ENCODE assay signal across 1 cellular context in the genomic region with DNA sequence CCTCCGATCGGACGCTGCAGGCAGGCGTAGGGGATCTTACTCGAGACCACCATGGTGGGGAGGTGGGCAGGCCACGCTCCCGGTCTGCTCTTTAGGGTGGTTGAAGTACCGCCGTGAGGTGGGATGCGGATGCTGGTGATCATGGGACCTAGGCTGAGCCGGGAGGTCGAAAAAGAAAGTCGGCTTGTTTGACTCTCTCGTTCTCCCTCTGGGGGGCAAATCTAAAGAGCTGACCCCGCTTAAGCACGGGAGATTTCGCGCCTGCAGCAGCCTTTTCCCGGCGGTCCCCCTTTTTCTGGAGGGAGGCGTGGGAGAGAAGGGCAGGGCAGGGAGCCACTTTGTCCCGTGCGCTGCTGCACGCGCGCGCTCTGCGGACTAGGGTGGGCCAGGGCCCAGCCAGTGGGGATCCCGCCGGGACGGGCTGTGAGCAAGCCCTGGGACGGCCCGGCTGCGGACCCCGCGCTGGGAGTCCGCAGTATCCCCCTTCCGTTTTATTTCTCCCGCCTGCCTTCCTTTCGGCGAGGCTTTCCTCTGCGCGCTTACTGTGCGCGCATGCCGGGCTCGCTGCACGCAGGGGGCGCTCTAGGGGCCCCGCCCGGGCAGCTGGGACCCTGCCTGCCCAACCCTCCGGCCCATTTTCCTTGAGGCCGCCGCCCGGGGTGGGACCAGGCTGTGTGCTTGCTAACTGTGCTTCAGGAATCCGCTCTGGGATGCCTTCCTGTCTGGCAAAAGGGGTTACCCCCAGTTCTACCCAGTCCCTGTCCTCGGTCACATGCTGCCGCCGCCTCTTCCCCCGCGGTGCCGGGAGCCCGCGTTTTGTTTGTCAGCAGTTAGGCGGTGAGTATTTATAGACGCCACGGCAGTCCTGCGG.
TF ChIP-seq lines count a peak whose summit lies in the region.

No MANE protein-coding gene starts in this region.

TF ChIP-seq in HEK293, 187 proteins besides CTCF, POLR2A, EP300 and RAD21 (continued from another document):
- TF ChIP-seq, protein P1, sequence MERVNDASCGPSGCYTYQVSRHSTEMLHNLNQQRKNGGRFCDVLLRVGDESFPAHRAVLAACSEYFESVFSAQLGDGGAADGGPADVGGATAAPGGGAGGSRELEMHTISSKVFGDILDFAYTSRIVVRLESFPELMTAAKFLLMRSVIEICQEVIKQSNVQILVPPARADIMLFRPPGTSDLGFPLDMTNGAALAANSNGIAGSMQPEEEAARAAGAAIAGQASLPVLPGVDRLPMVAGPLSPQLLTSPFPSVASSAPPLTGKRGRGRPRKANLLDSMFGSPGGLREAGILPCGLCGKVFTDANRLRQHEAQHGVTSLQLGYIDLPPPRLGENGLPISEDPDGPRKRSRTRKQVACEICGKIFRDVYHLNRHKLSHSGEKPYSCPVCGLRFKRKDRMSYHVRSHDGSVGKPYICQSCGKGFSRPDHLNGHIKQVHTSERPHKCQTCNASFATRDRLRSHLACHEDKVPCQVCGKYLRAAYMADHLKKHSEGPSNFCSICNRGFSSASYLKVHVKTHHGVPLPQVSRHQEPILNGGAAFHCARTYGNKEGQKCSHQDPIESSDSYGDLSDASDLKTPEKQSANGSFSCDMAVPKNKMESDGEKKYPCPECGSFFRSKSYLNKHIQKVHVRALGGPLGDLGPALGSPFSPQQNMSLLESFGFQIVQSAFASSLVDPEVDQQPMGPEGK (tag by site-specific recombination; IDR thresholded peaks at IDR 0.05), result peak; percentile 78
- TF ChIP-seq ZBTB20 (tag by site-specific recombination; IDR thresholded peaks at IDR 0.05) (peak; percentile 67), ZNF777 (tag by site-specific recombination; IDR thresholded peaks at IDR 0.05; ENCODE audit: borderline replicate concordance) (no peak), ZNF654 (tag by site-specific recombination; IDR thresholded peaks at IDR 0.05; ENCODE audit: low read depth) (no peak), ZNF792 (tag by site-specific recombination; IDR thresholded peaks at IDR 0.05) (no peak), ZNF24 (tag by site-specific recombination; IDR thresholded peaks at IDR 0.05) (peak; percentile 16; the same call in 1 of the 2 replicates), ZNF311 (tag by site-specific recombination; IDR thresholded peaks at IDR 0.05; ENCODE audit: borderline replicate concordance) (no peak), GLIS1 (tag by site-specific recombination; IDR thresholded peaks at IDR 0.05) (peak; percentile 33), ZNF791 (tag by site-specific recombination; IDR thresholded peaks at IDR 0.05) (no peak), HOXD13 (CRISPR knock-in tag; IDR thresholded peaks at IDR 0.05; ENCODE audit: borderline replicate concordance) (no peak), ZNF549 (tag by site-specific recombination; IDR thresholded peaks at IDR 0.05) (no peak), BCL11A (tag by site-specific recombination; IDR thresholded peaks at IDR 0.05; ENCODE audit: low read depth) (no peak), ZNF626 (tag by site-specific recombination; IDR thresholded peaks at IDR 0.05) (no peak), KLF7 (tag by site-specific recombination; IDR thresholded peaks at IDR 0.05; ENCODE audit: borderline replicate concordance) (no peak), GLIS2 (tag by site-specific recombination; IDR thresholded peaks at IDR 0.05) (peak; percentile 88), ZNF138 (tag by site-specific recombination; IDR thresholded peaks at IDR 0.05; ENCODE audit: borderline replicate concordance) (no peak), YY2 (tag by site-specific recombination; IDR thresholded peaks at IDR 0.05) (no peak), ZNF140 (tag by site-specific recombination; IDR thresholded peaks at IDR 0.05) (no peak), ZNF600 (tag by site-specific recombination; IDR thresholded peaks at IDR 0.05) (no peak), ZFP69B (tag by site-specific recombination; IDR thresholded peaks at IDR 0.05) (peak; percentile 82), TRIM28 (IDR thresholded peaks at IDR 0.05; ENCODE audit: borderline replicate concordance, low read length) (no peak), ZNF114 (tag by site-specific recombination; IDR thresholded peaks at IDR 0.05) (no peak), ZNF350 (tag by site-specific recombination; IDR thresholded peaks at IDR 0.05) (no peak), ZNF530 (tag by site-specific recombination; IDR thresholded peaks at IDR 0.05; ENCODE audit: low read depth) (no peak), ZNF510 (tag by site-specific recombination; IDR thresholded peaks at IDR 0.05; ENCODE audit: insufficient replicate concordance) (no peak), ZNF701 (tag by site-specific recombination; IDR thresholded peaks at IDR 0.05) (no peak), GLI4 (tag by site-specific recombination; IDR thresholded peaks at IDR 0.05) (no peak)
- TF ChIP-seq, protein P2, sequence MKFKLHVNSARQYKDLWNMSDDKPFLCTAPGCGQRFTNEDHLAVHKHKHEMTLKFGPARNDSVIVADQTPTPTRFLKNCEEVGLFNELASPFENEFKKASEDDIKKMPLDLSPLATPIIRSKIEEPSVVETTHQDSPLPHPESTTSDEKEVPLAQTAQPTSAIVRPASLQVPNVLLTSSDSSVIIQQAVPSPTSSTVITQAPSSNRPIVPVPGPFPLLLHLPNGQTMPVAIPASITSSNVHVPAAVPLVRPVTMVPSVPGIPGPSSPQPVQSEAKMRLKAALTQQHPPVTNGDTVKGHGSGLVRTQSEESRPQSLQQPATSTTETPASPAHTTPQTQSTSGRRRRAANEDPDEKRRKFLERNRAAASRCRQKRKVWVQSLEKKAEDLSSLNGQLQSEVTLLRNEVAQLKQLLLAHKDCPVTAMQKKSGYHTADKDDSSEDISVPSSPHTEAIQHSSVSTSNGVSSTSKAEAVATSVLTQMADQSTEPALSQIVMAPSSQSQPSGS (tag by site-specific recombination; IDR thresholded peaks at IDR 0.05; ENCODE audit: low read depth), result no peak
- TF ChIP-seq, protein P3, sequence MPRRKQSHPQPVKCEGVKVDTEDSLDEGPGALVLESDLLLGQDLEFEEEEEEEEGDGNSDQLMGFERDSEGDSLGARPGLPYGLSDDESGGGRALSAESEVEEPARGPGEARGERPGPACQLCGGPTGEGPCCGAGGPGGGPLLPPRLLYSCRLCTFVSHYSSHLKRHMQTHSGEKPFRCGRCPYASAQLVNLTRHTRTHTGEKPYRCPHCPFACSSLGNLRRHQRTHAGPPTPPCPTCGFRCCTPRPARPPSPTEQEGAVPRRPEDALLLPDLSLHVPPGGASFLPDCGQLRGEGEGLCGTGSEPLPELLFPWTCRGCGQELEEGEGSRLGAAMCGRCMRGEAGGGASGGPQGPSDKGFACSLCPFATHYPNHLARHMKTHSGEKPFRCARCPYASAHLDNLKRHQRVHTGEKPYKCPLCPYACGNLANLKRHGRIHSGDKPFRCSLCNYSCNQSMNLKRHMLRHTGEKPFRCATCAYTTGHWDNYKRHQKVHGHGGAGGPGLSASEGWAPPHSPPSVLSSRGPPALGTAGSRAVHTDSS (tag by site-specific recombination; IDR thresholded peaks at IDR 0.05), result no peak
- TF ChIP-seq, protein P4, sequence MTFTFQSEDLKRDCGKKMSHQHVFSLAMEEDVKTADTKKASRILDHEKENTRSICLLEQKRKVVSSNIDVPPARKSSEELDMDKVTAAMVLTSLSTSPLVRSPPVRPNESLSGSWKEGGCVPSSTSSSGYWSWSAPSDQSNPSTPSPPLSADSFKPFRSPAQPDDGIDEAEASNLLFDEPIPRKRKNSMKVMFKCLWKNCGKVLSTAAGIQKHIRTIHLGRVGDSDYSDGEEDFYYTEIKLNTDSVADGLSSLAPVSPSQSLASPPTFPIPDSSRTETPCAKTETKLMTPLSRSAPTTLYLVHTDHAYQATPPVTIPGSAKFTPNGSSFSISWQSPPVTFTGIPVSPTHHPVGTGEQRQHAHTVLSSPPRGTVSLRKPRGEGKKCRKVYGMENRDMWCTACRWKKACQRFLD (tag by site-specific recombination; IDR thresholded peaks at IDR 0.05), result no peak
- TF ChIP-seq, protein P5, sequence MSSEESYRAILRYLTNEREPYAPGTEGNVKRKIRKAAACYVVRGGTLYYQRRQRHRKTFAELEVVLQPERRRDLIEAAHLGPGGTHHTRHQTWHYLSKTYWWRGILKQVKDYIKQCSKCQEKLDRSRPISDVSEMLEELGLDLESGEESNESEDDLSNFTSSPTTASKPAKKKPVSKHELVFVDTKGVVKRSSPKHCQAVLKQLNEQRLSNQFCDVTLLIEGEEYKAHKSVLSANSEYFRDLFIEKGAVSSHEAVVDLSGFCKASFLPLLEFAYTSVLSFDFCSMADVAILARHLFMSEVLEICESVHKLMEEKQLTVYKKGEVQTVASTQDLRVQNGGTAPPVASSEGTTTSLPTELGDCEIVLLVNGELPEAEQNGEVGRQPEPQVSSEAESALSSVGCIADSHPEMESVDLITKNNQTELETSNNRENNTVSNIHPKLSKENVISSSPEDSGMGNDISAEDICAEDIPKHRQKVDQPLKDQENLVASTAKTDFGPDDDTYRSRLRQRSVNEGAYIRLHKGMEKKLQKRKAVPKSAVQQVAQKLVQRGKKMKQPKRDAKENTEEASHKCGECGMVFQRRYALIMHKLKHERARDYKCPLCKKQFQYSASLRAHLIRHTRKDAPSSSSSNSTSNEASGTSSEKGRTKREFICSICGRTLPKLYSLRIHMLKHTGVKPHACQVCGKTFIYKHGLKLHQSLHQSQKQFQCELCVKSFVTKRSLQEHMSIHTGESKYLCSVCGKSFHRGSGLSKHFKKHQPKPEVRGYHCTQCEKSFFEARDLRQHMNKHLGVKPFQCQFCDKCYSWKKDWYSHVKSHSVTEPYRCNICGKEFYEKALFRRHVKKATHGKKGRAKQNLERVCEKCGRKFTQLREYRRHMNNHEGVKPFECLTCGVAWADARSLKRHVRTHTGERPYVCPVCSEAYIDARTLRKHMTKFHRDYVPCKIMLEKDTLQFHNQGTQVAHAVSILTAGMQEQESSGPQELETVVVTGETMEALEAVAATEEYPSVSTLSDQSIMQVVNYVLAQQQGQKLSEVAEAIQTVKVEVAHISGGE (tag by site-specific recombination; conservative IDR thresholded peaks at IDR 0.05; ENCODE audit: low read depth), result 0 out of 2 replicates have a peak, but pooled peaks have one; percentile 18
- TF ChIP-seq, protein P6, sequence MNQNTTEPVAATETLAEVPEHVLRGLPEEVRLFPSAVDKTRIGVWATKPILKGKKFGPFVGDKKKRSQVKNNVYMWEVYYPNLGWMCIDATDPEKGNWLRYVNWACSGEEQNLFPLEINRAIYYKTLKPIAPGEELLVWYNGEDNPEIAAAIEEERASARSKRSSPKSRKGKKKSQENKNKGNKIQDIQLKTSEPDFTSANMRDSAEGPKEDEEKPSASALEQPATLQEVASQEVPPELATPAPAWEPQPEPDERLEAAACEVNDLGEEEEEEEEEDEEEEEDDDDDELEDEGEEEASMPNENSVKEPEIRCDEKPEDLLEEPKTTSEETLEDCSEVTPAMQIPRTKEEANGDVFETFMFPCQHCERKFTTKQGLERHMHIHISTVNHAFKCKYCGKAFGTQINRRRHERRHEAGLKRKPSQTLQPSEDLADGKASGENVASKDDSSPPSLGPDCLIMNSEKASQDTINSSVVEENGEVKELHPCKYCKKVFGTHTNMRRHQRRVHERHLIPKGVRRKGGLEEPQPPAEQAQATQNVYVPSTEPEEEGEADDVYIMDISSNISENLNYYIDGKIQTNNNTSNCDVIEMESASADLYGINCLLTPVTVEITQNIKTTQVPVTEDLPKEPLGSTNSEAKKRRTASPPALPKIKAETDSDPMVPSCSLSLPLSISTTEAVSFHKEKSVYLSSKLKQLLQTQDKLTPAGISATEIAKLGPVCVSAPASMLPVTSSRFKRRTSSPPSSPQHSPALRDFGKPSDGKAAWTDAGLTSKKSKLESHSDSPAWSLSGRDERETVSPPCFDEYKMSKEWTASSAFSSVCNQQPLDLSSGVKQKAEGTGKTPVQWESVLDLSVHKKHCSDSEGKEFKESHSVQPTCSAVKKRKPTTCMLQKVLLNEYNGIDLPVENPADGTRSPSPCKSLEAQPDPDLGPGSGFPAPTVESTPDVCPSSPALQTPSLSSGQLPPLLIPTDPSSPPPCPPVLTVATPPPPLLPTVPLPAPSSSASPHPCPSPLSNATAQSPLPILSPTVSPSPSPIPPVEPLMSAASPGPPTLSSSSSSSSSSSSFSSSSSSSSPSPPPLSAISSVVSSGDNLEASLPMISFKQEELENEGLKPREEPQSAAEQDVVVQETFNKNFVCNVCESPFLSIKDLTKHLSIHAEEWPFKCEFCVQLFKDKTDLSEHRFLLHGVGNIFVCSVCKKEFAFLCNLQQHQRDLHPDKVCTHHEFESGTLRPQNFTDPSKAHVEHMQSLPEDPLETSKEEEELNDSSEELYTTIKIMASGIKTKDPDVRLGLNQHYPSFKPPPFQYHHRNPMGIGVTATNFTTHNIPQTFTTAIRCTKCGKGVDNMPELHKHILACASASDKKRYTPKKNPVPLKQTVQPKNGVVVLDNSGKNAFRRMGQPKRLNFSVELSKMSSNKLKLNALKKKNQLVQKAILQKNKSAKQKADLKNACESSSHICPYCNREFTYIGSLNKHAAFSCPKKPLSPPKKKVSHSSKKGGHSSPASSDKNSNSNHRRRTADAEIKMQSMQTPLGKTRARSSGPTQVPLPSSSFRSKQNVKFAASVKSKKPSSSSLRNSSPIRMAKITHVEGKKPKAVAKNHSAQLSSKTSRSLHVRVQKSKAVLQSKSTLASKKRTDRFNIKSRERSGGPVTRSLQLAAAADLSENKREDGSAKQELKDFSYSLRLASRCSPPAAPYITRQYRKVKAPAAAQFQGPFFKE (tag by site-specific recombination; IDR thresholded peaks at IDR 0.05; ENCODE audit: borderline replicate concordance), result no peak
- TF ChIP-seq, protein P7, sequence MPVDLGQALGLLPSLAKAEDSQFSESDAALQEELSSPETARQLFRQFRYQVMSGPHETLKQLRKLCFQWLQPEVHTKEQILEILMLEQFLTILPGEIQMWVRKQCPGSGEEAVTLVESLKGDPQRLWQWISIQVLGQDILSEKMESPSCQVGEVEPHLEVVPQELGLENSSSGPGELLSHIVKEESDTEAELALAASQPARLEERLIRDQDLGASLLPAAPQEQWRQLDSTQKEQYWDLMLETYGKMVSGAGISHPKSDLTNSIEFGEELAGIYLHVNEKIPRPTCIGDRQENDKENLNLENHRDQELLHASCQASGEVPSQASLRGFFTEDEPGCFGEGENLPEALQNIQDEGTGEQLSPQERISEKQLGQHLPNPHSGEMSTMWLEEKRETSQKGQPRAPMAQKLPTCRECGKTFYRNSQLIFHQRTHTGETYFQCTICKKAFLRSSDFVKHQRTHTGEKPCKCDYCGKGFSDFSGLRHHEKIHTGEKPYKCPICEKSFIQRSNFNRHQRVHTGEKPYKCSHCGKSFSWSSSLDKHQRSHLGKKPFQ (tag by site-specific recombination; IDR thresholded peaks at IDR 0.05), result no peak
- TF ChIP-seq, protein P8, sequence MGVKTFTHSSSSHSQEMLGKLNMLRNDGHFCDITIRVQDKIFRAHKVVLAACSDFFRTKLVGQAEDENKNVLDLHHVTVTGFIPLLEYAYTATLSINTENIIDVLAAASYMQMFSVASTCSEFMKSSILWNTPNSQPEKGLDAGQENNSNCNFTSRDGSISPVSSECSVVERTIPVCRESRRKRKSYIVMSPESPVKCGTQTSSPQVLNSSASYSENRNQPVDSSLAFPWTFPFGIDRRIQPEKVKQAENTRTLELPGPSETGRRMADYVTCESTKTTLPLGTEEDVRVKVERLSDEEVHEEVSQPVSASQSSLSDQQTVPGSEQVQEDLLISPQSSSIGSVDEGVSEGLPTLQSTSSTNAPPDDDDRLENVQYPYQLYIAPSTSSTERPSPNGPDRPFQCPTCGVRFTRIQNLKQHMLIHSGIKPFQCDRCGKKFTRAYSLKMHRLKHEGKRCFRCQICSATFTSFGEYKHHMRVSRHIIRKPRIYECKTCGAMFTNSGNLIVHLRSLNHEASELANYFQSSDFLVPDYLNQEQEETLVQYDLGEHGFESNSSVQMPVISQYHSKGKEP (tag by site-specific recombination; IDR thresholded peaks at IDR 0.05), result no peak
TF ChIP-seq in HEK293: peak in this region for 28.
